Comparison of ENCODE assay signal across 17 cellular contexts in genomic region chr13:78129850-78130249, GRCh38.
"Had no signal": no experiment of that assay in that cellular context is flagged by ENCODE, and none has a peak within 500 bp of the region (broad histone marks: within the 10 kb centered on the region; RNA-seq: fewer than 3 reads in every experiment).

No MANE protein-coding gene starts in this region.

- H3K36me3 ChIP-seq: colonic mucosa, heart left ventricle, left lung, lower lobe of right lung, prostate gland, spleen, tibial nerve had no signal

- H3K9ac ChIP-seq: parathyroid adenoma had no signal

- H3K79me2 ChIP-seq: parathyroid adenoma had no signal

- DNase-seq: colonic mucosa; dermis blood vessel endothelial cell; effector CD4-positive, alpha-beta T cell; endodermal cell; heart left ventricle; islet precursor cell; left lung; lower lobe of right lung; natural killer cell; spleen; stimulated activated CD4-positive, alpha-beta T cell treated with anti-CD3 and anti-CD28 coated beads, Interleukin-15, amount 100 ng/mL, for 24 hours; stimulated activated CD4-positive, alpha-beta T cell treated with anti-CD3 and anti-CD28 coated beads, Interleukin-1b, Interleukin-23, amount 100 ng/mL, for 48 hours; stimulated activated CD4-positive, alpha-beta T cell treated with anti-CD3 and anti-CD28 coated beads, Interleukin-4, amount 100 ng/mL, for 24 hours; testis had no signal

- H3K4me1 ChIP-seq: colonic mucosa, heart left ventricle, left lung, lower lobe of right lung, parathyroid adenoma, prostate gland, spleen, testis, tibial nerve had no signal

- H3K27ac ChIP-seq: colonic mucosa, heart left ventricle, left lung, lower lobe of right lung, parathyroid adenoma, prostate gland, spleen, testis, tibial nerve had no signal

- H3K4me3 ChIP-seq: colonic mucosa, heart left ventricle, left lung, lower lobe of right lung, prostate gland, spleen, testis, tibial nerve had no signal

- H3K9me3 ChIP-seq: colonic mucosa, heart left ventricle, left lung, lower lobe of right lung, prostate gland, spleen, testis, tibial nerve had no signal

- H2AFZ ChIP-seq: parathyroid adenoma had no signal

- H3K27me3 ChIP-seq: colonic mucosa, left lung, testis, tibial nerve had no signal
